1 cellular context compared by ENCODE assay signal in the genomic region with DNA sequence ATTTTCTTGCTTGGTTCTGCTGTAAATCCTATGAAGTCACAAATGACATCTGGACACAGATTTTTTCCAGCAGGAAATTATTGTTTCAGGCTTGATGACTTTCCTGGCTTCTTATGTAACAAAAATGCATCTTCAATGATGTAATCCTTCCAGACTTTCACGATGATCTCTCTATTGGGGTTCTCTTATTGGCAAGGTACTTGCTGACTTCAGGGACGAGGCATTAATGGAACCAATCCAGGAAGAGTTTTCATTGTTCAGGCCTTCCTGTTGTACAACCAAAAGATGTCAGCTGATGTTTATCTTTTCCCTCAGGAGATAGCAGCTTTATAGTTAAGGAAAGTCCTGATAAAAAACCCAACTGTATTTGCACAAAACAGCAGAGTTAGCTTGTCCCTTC.
A peak's percentile ranks its signal among the peaks of the same experiment; 100 is the strongest.
TF ChIP-seq lines count a peak whose summit lies in the region.

No MANE protein-coding gene starts in this region.

TF ChIP-seq in endothelial cell of umbilical vein, 7 proteins besides CTCF, POLR2A, EP300 and RAD21:
- TF ChIP-seq JUN (IDR thresholded peaks at IDR 0.05; ENCODE audit: borderline replicate concordance, insufficient read depth, insufficient read length, low read depth) (peak; percentile 45), GATA2 (IDR thresholded peaks at IDR 0.05; ENCODE audit: insufficient read depth, insufficient read length, low read depth, low read length) (peak; percentile 70), EZH2 (IDR thresholded peaks at IDR 0.05; ENCODE audit: borderline replicate concordance, low read depth, low read length, severe bottlenecking) (no peak)
